In the genomic region with DNA sequence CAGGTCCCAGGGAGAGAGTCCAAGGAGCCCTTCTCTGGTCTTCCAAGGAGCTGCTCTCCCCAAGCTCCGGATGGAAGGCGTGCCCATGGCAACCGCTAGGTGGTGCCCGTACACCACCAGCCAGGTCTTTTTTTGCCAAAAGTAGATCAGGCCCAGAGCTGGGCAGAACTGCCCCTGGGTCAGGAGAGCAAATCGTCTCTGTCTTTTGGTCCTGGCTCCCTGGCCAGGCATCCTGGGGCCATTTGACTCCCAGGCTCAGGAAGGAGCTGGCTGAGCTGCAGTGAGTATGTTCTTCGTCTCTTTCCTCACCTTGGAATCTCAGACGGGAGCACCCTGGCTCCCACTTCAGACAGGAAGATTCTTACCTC, we compare ENCODE assay signal across 8 cellular contexts.
DNase-seq lines count a peak whose midpoint lies in the region; ATAC-seq and TF ChIP-seq lines count a peak whose summit lies in the region.

No MANE protein-coding gene starts in this region.

- CTCF ChIA-PET in HEK293 (lab: Yijun Ruan, JAX), result interaction anchor here (0.6 to 11.1 kb wide), 63 partner anchors 8 to 955 kb away, joined by 3 to 453 read pairs (median 5); partner anchors contain the start of genes IGSF23 and NECTIN2

- H3K9me3 ChIP-seq in HEK293 (ENCODE audit: control insufficient read depth, insufficient read depth, low read depth, low read length), result no peaks in the 10 kb centered on the region

- POLR2A ChIA-PET in HEK293 (lab: Yijun Ruan, JAX), result interaction anchor here (0.8 to 3.0 kb wide), 5 partner anchors 30 to 166 kb away, joined by 3 to 34 read pairs (median 5); partner anchors contain the start of genes BCAM and TOMM40

- H3K27ac ChIP-seq in HEK293 (ENCODE audit: extremely low read depth, low read depth, low read length), result no peak overlapping the region

- no peak overlapping the region for H3K4me3 ChIP-seq in HEK293 (ENCODE audit: low read depth, low read length)

- H3K4me1 ChIP-seq in HEK293 (ENCODE audit: control insufficient read depth, insufficient read depth, low read length), result peaks cover 3% of the 10 kb centered on the region; the same call in 1 of the 2 replicates

- no peaks in the 10 kb centered on the region for H3K36me3 ChIP-seq in HEK293 (ENCODE audit: control insufficient read depth in 2 of 2, insufficient read depth in 1 of 2, low read length in 2 of 2)

- peak; percentile 90 for TF ChIP-seq CTCF in HEK293 (tag by site-specific recombination; IDR thresholded peaks at IDR 0.05)

- DNase-seq in DMS153 treated with DMSO at 0.1 percent for 48 hours (lab: John Stamatoyannopoulos, UW; ENCODE audit: unreplicated experiment) (peak; percentile 58), NCI-H2227 treated with DMSO at 0.1 percent for 48 hours (lab: John Stamatoyannopoulos, UW) (peak; percentile 21), kidney glomerular epithelial cell (lab: John Stamatoyannopoulos, UW) (peak; percentile 61)
- peak; percentile 69 for DNase-seq in central memory CD4-positive, alpha-beta T cell
- peak; percentile 61 to 67 for DNase-seq in stimulated activated CD4-positive, alpha-beta T cell treated with anti-CD3 and anti-CD28 coated beads, Interleukin-15, amount 100 ng/mL, for 48 hours (ENCODE audit: low read depth in 2 of 2)

- peak; percentile 84 to 92 for ATAC-seq in activated CD4-positive, CD25-positive, alpha-beta regulatory T cell treated with anti-CD3 and anti-CD28 coated beads, Interleukin-2, amount 50 U/mL, for 24 hours
- no peak for ATAC-seq in GM21528 (IDR thresholded peaks at IDR 0.05; ENCODE audit: low FRiP score, unreplicated experiment)

TF ChIP-seq in HEK293, 187 proteins besides CTCF, POLR2A, EP300 and RAD21:
- TF ChIP-seq ATF2 (tag by site-specific recombination; IDR thresholded peaks at IDR 0.05; ENCODE audit: low read depth) (no peak), ZBTB6 (tag by site-specific recombination; IDR thresholded peaks at IDR 0.05) (no peak), ZNF654 (tag by site-specific recombination; IDR thresholded peaks at IDR 0.05; ENCODE audit: low read depth) (peak; percentile 90), ZEB2 (tag by site-specific recombination; IDR thresholded peaks at IDR 0.05) (0 out of 2 replicates have a peak, but pooled peaks have one; percentile 33), ZXDB (tag by site-specific recombination; IDR thresholded peaks at IDR 0.05) (peak; percentile 42; the same call in 1 of the 2 replicates), ZSCAN30 (tag by site-specific recombination; IDR thresholded peaks at IDR 0.05) (peak; percentile 70), SP7 (tag by site-specific recombination; IDR thresholded peaks at IDR 0.05) (0 out of 2 replicates have a peak, but pooled peaks have one; percentile 25), ZNF660 (tag by site-specific recombination; IDR thresholded peaks at IDR 0.05) (0 out of 2 replicates have a peak, but pooled peaks have one; percentile 60)
